18 cellular contexts compared by ENCODE assay signal in genomic region chr20:47380481-47380880, GRCh38. TPM values are rescaled to one million over a fixed set of nuclear protein-coding genes. Genes with fewer than 3 reads are reported as not detected.
DNase-seq lines count a peak whose midpoint lies in the region; FAIRE-seq and TF ChIP-seq lines count a peak whose summit lies in the region.
"Had no signal": no experiment of that assay in that cellular context is flagged by ENCODE, and none has a peak within 500 bp of the region (broad histone marks: within the 10 kb centered on the region; RNA-seq: fewer than 3 reads in every experiment).

No MANE protein-coding gene starts in this region.

- no peaks in the 10 kb centered on the region for H4K20me1 ChIP-seq in astrocyte (ENCODE audit: insufficient read depth, low read length)

- H3K27me3 ChIP-seq in astrocyte (ENCODE audit: insufficient read depth, low read length) = no peaks in the 10 kb centered on the region
- no peaks in the 10 kb centered on the region for H3K27me3 ChIP-seq in small intestine (ENCODE audit: control insufficient read depth in 2 of 2, insufficient read depth in 2 of 2, low read length in 2 of 2)
- no peaks in the 10 kb centered on the region for H3K27me3 ChIP-seq in HAP-1 (ENCODE audit: low read depth)
- H3K27me3 ChIP-seq: ascending aorta had no signal

- H3K9me3 ChIP-seq in astrocyte (ENCODE audit: insufficient read depth, low read depth, low read length) (no peaks in the 10 kb centered on the region), small intestine (ENCODE audit: control insufficient read depth, low read depth) (no peaks in the 10 kb centered on the region), HAP-1 (no peaks in the 10 kb centered on the region)
- H3K9me3 ChIP-seq: ascending aorta had no signal

- no peak overlapping the region for H2AFZ ChIP-seq in astrocyte (ENCODE audit: low read depth, low read length)

- H3K4me1 Mint-ChIP-seq in activated CD4-positive, alpha-beta T cell treated with anti-CD3 and anti-CD28 coated beads, Interleukin-2, amount 10 ng/mL, durations not matched to agents 24 days and 14 days = peaks cover 28% of the 10 kb centered on the region
- H3K4me1 Mint-ChIP-seq in astrocyte (ENCODE audit: low read depth, unreplicated experiment) = peaks cover 22% of the 10 kb centered on the region

- H3K4me3 Mint-ChIP-seq in activated CD4-positive, alpha-beta T cell treated with anti-CD3 and anti-CD28 coated beads, Interleukin-2, amount 10 ng/mL, durations not matched to agents 24 days and 14 days = peak overlapping the region; percentile 23
- no peak overlapping the region for H3K4me3 Mint-ChIP-seq in astrocyte (ENCODE audit: unreplicated experiment)
- H3K4me3 Mint-ChIP-seq: naive thymus-derived CD8-positive, alpha-beta T cell had no signal

- peak; percentile 83 for DNase-seq in activated CD4-positive, alpha-beta T cell treated with anti-CD3 and anti-CD28 coated beads, Interleukin-2, amount 10 ng/mL, durations not matched to agents 24 days and 14 days
- DNase-seq in activated CD4-positive, alpha-beta T cell treated with anti-CD3 and anti-CD28 coated beads, Interleukin-2, amount 50 U/mL, for 1 hour = no peak
- DNase-seq in NCI-H2029 treated with DMSO at 0.1 percent for 48 hours (lab: John Stamatoyannopoulos, UW) = peak; percentile 79
- peak; percentile 48 for DNase-seq in astrocyte (ENCODE audit: low read depth)
- peak; percentile 33 for DNase-seq in small intestine
- no peak for DNase-seq in NCI-H82 treated with DMSO at 0.1 percent for 48 hours (lab: John Stamatoyannopoulos, UW; ENCODE audit: unreplicated experiment)
- no peak for DNase-seq in HAP-1 (ENCODE audit: low spot score in 2 of 2)
- DNase-seq in SIG-M5 (lab: John Stamatoyannopoulos, UW) = no peak
- DNase-seq: activated CD4-positive, alpha-beta T cell treated with anti-CD3 and anti-CD28 coated beads for 4 hours; mammary epithelial cell; NCI-H446 treated with DMSO at 0.1 percent for 48 hours; SHP77 treated with DMSO at 0.1 percent for 48 hours; stimulated activated CD4-positive, alpha-beta T cell treated with anti-CD3 and anti-CD28 coated beads, Interleukin-12 subunit alpha, Interleukin-12 subunit beta, amount 100 ng/mL, for 4 hours; stimulated activated naive CD4-positive, alpha-beta T cell treated with Interleukin-2 at 50 U/mL for 16 hours had no signal

- peak overlapping the region; percentile 93 for H3K27ac ChIP-seq in astrocyte (ENCODE audit: low read depth, low read length)
- H3K27ac ChIP-seq in small intestine (ENCODE audit: low read depth in 1 of 2, low read length in 1 of 2) = no peak overlapping the region
- H3K27ac ChIP-seq: ascending aorta, coronary artery had no signal

- H3K27me3 Mint-ChIP-seq in activated CD4-positive, alpha-beta T cell treated with anti-CD3 and anti-CD28 coated beads, Interleukin-2, amount 10 ng/mL, durations not matched to agents 24 days and 14 days = no peaks in the 10 kb centered on the region
- no peaks in the 10 kb centered on the region for H3K27me3 Mint-ChIP-seq in astrocyte (ENCODE audit: low read depth, unreplicated experiment)
- H3K27me3 Mint-ChIP-seq: naive thymus-derived CD8-positive, alpha-beta T cell had no signal

- TF ChIP-seq CTCF in astrocyte (IDR thresholded peaks at IDR 0.05; ENCODE audit: insufficient read depth, low read depth, low read length) = no peak

- in situ Hi-C loops in HAP-1 (cut with MboI; ENCODE audit: low sequenced_read_pairs) = loop anchor here (5.0 to 25.0 kb wide), 3 partner anchors 103 to 618 kb away; no protein-coding TSS in a partner anchor

- peak overlapping the region; percentile 84 for H3K27ac Mint-ChIP-seq in activated CD4-positive, alpha-beta T cell treated with anti-CD3 and anti-CD28 coated beads, Interleukin-2, amount 10 ng/mL, durations not matched to agents 24 days and 14 days
- no peak overlapping the region for H3K27ac Mint-ChIP-seq in astrocyte (ENCODE audit: unreplicated experiment)

- H3K79me2 ChIP-seq in astrocyte (ENCODE audit: insufficient read depth, low read length) = no peaks in the 10 kb centered on the region

- FAIRE-seq in astrocyte (lab: Jason Lieb, UNC) = no peak
- no peak for FAIRE-seq in small intestine (lab: Jason Lieb, UNC)
- FAIRE-seq: urothelium cell line had no signal

- no peaks in the 10 kb centered on the region for H3K9me3 Mint-ChIP-seq in activated CD4-positive, alpha-beta T cell treated with anti-CD3 and anti-CD28 coated beads, Interleukin-2, amount 10 ng/mL, durations not matched to agents 24 days and 14 days
- H3K9me3 Mint-ChIP-seq in astrocyte (ENCODE audit: unreplicated experiment) = peaks cover 4% of the 10 kb centered on the region
- H3K9me3 Mint-ChIP-seq: naive thymus-derived CD8-positive, alpha-beta T cell had no signal

- no peak overlapping the region for H3K4me2 ChIP-seq in astrocyte (ENCODE audit: low read length)

- H3K36me3 Mint-ChIP-seq in activated CD4-positive, alpha-beta T cell treated with anti-CD3 and anti-CD28 coated beads, Interleukin-2, amount 10 ng/mL, durations not matched to agents 24 days and 14 days (ENCODE audit: low read depth) = no peaks in the 10 kb centered on the region
- H3K36me3 Mint-ChIP-seq in astrocyte (ENCODE audit: low read depth, unreplicated experiment) = no peaks in the 10 kb centered on the region
- H3K36me3 Mint-ChIP-seq: naive thymus-derived CD8-positive, alpha-beta T cell had no signal

- 84 to 89% (median 89%) methylated on average over 4 of the region's 4 CpGs for WGBS in small intestine, 3 donors

- intact Hi-C loops in activated CD4-positive, alpha-beta T cell treated with anti-CD3 and anti-CD28 coated beads, Interleukin-2, amount 10 ng/mL, durations not matched to agents 24 days and 14 days (cut with micrococcal nuclease) = loop anchor here (1.0 to 5.0 kb wide), 4 partner anchors 26 to 623 kb away; no protein-coding TSS in a partner anchor

- H3K9ac ChIP-seq in astrocyte (ENCODE audit: low read length) = peak overlapping the region; percentile 42

- peaks cover 20% of the 10 kb centered on the region for H3K4me1 ChIP-seq in astrocyte (ENCODE audit: insufficient read depth, low read length)
- no peaks in the 10 kb centered on the region for H3K4me1 ChIP-seq in small intestine (ENCODE audit: control insufficient read depth in 2 of 2, insufficient read depth in 1 of 2, low read depth in 1 of 2, low read length in 1 of 2)
- H3K4me1 ChIP-seq in HAP-1 = peaks cover 5% of the 10 kb centered on the region; the same call in 1 of the 2 replicates

- no peaks in the 10 kb centered on the region for H3K36me3 ChIP-seq in astrocyte (ENCODE audit: insufficient read depth, low read length)
- H3K36me3 ChIP-seq in small intestine (ENCODE audit: control insufficient read depth in 2 of 2, insufficient read depth in 2 of 2, low read length in 2 of 2) = no peaks in the 10 kb centered on the region
- no peaks in the 10 kb centered on the region for H3K36me3 ChIP-seq in HAP-1 (replicated peaks)
- H3K36me3 ChIP-seq: ascending aorta had no signal

- no peak overlapping the region for H3K4me3 ChIP-seq in astrocyte (ENCODE audit: insufficient read depth, low read depth, low read length)
- H3K4me3 ChIP-seq in small intestine (ENCODE audit: low read depth in 1 of 2, low read length in 2 of 2) = no peak overlapping the region
- H3K4me3 ChIP-seq in HAP-1 = no peak overlapping the region
- H3K4me3 ChIP-seq: ascending aorta, coronary artery had no signal

RNA-seq across cellular contexts. Expression of gene ZMYND8, which starts 24.0 kb away (rescaled TPM):
- 38.1 and 40.0 TPM in 2 replicates for total RNA-seq in activated CD4-positive, alpha-beta T cell treated with anti-CD3 and anti-CD28 coated beads, Interleukin-2, amount 10 ng/mL, durations not matched to agents 24 days and 14 days
- total RNA-seq in astrocyte = 43.9 and 45.8 TPM in 2 replicates
- 10 to 100 TPM in 2 of 3 donors, 1 to 10 TPM in 1; 9.2 to 19.9 (median 12.8) TPM for polyA plus RNA-seq in small intestine

Comparison
In these comparisons a context has a peak if more than half of its experiments do, and no peak if none do; other contexts are left out.
1. DNase-seq: peak in activated CD4-positive, alpha-beta T cell treated with anti-CD3 and anti-CD28 coated beads, Interleukin-2, amount 10 ng/mL, durations not matched to agents 24 days and 14 days (single experiment), NCI-H2029 treated with DMSO at 0.1 percent for 48 hours (single experiment), astrocyte (single experiment) and small intestine (single experiment); none in activated CD4-positive, alpha-beta T cell treated with anti-CD3 and anti-CD28 coated beads, Interleukin-2, amount 50 U/mL, for 1 hour (single experiment), NCI-H82 treated with DMSO at 0.1 percent for 48 hours (single experiment), HAP-1 (0 of 2) and SIG-M5 (single experiment).